ENCODE assay signal across 19 cellular contexts in genomic region chr5:76545184-76545583, GRCh38.
DNase-seq lines count a peak whose midpoint lies in the region; ATAC-seq, FAIRE-seq and TF ChIP-seq lines count a peak whose summit lies in the region.
"Had no signal": no experiment of that assay in that cellular context is flagged by ENCODE, and none has a peak within 500 bp of the region (broad histone marks: within the 10 kb centered on the region; RNA-seq: fewer than 3 reads in every experiment).

No MANE protein-coding gene starts in this region.

- TF ChIP-seq RAD21 in liver (IDR thresholded peaks at IDR 0.05) = peak in 1 of 2 donors; percentile 5

- DNase-seq in right lobe of liver (no peak), GM12891 (ENCODE audit: insufficient read length, low spot score) (no peak), NCI-H1694 (lab: John Stamatoyannopoulos, UW) (no peak), Kasumi-1 (lab: John Stamatoyannopoulos, UW) (no peak), NCI-H1436 treated with DMSO at 0.1 percent for 48 hours (lab: John Stamatoyannopoulos, UW) (no peak)
- DNase-seq: DMS53, GDM1, NCI-H1092 treated with DMSO at 0.1 percent for 48 hours, NCI-H146, NCI-H2081, NCI-H2171, NCI-H524 treated with DMSO at 0.1 percent for 48 hours, NCI-H82, Peyer's patch had no signal

- no peaks in the 10 kb centered on the region for H3K27me3 Mint-ChIP-seq in activated T-helper 17 cell treated with anti-CD3 and anti-CD28 coated beads, Interleukin-2, amount 50 U/mL, for 72 hours

- peak overlapping the region; percentile 79 for H3K4me3 Mint-ChIP-seq in activated T-helper 17 cell treated with anti-CD3 and anti-CD28 coated beads, Interleukin-2, amount 50 U/mL, for 72 hours
- H3K4me3 Mint-ChIP-seq: GM23338 had no signal

- H3K27ac ChIP-seq in liver (ENCODE audit: low read depth in 1 of 2, low read length in 2 of 2) (no peak overlapping the region), right lobe of liver (no peak overlapping the region)

- H3K4me1 ChIP-seq in liver (ENCODE audit: control insufficient read depth in 4 of 4, insufficient read depth in 4 of 4, low read length in 3 of 4) (peaks cover 5 to 70% (median 50%) of the 10 kb centered on the region in 4 donors), right lobe of liver (peaks cover 3 to 70% (median 33%) of the 10 kb centered on the region in 4 donors)
- H3K4me1 ChIP-seq: HAP-1 had no signal

- intact Hi-C loops in right lobe of liver (cut with DNase I) = loop anchor here (10.0 kb wide), 1 partner anchor 140 kb away; the partner anchor contains the start of gene IQGAP2 (in 2 of the 2)

- peak overlapping the region; percentile 97 for H3K27ac Mint-ChIP-seq in activated T-helper 17 cell treated with anti-CD3 and anti-CD28 coated beads, Interleukin-2, amount 50 U/mL, for 72 hours
- H3K27ac Mint-ChIP-seq: GM23338 had no signal

- no peak for ATAC-seq in right lobe of liver
- ATAC-seq in activated T-helper 17 cell treated with anti-CD3 and anti-CD28 coated beads, Interleukin-2, amount 50 U/mL, for 72 hours (replicated peaks) = no peak
- ATAC-seq: GM23338 had no signal

- TF ChIP-seq POLR2A in right lobe of liver (IDR thresholded peaks at IDR 0.05) = no peak
- no peak for TF ChIP-seq POLR2A in GM12891 (IDR thresholded peaks at IDR 0.05; ENCODE audit: low read depth, low read length)

- H3K4me3 ChIP-seq in liver (ENCODE audit: low read depth in 1 of 3, low read length in 3 of 3) (no peak overlapping the region), right lobe of liver (no peak overlapping the region)
- H3K4me3 ChIP-seq: GM23338, HAP-1, Peyer's patch had no signal

- no peak overlapping the region for H3K9ac ChIP-seq in liver (ENCODE audit: low read depth in 1 of 2, low read length in 2 of 2)

- 44% methylated on average over 4 of the region's 4 CpGs for WGBS in liver
- WGBS in right lobe of liver (ENCODE audit: insufficient coverage, low coverage, low lambda C conversion rate, missing lambda C conversion rate) = 38% methylated on average over 4 of the region's 4 CpGs

- peaks cover 65% of the 10 kb centered on the region for H3K4me1 Mint-ChIP-seq in activated T-helper 17 cell treated with anti-CD3 and anti-CD28 coated beads, Interleukin-2, amount 50 U/mL, for 72 hours

- H3K36me3 ChIP-seq in liver (ENCODE audit: control insufficient read depth in 4 of 4, insufficient read depth in 3 of 4, low read depth in 1 of 4, low read length in 3 of 4) = no peaks in the 10 kb centered on the region
- H3K36me3 ChIP-seq in right lobe of liver = no peaks in the 10 kb centered on the region
- H3K36me3 ChIP-seq: HAP-1, Peyer's patch had no signal

- no peak for TF ChIP-seq CTCF in liver (IDR thresholded peaks at IDR 0.05; ENCODE audit: low read depth, low read length, missing input control)
- TF ChIP-seq CTCF in right lobe of liver (IDR thresholded peaks at IDR 0.05) = no peak

- no peaks in the 10 kb centered on the region for H3K9me3 Mint-ChIP-seq in activated T-helper 17 cell treated with anti-CD3 and anti-CD28 coated beads, Interleukin-2, amount 50 U/mL, for 72 hours

- peaks cover 17% of the 10 kb centered on the region for H3K36me3 Mint-ChIP-seq in activated T-helper 17 cell treated with anti-CD3 and anti-CD28 coated beads, Interleukin-2, amount 50 U/mL, for 72 hours (ENCODE audit: low read depth)

- H3K9me3 ChIP-seq in liver (ENCODE audit: control insufficient read depth in 4 of 4, low read length in 3 of 4) (no peaks in the 10 kb centered on the region), right lobe of liver (no peaks in the 10 kb centered on the region)
- H3K9me3 ChIP-seq: HAP-1, Peyer's patch had no signal

- peak; percentile 47 for FAIRE-seq in GM12891 (lab: Jason Lieb, UNC)
- FAIRE-seq: D721Med had no signal

- H3K27me3 ChIP-seq in liver (ENCODE audit: control insufficient read depth in 4 of 4, insufficient read depth in 4 of 4, low read length in 3 of 4) (no peaks in the 10 kb centered on the region), right lobe of liver (no peaks in the 10 kb centered on the region)
- H3K27me3 ChIP-seq: Peyer's patch had no signal

TF ChIP-seq in liver, 16 proteins besides CTCF, POLR2A, EP300 and RAD21:
- TF ChIP-seq RXRA (IDR thresholded peaks at IDR 0.05) = peak; percentile 11 to 20
- TF ChIP-seq ATF3 (IDR thresholded peaks at IDR 0.05) = no peak
- no peak for TF ChIP-seq EGR1 (IDR thresholded peaks at IDR 0.05; ENCODE audit: low read depth in 2 of 2)
- no peak for TF ChIP-seq YY1 (IDR thresholded peaks at IDR 0.05)
- peak; percentile 33 for TF ChIP-seq NR2F2 (IDR thresholded peaks at IDR 0.05)
- peak; percentile 80 to 85 for TF ChIP-seq HNF4A (conservative IDR thresholded peaks at IDR 0.05)
- no peak for TF ChIP-seq HNF4G (IDR thresholded peaks at IDR 0.05)
- no peak for TF ChIP-seq ZBTB33 (IDR thresholded peaks at IDR 0.05)
- no peak for TF ChIP-seq FOXA1 (IDR thresholded peaks at IDR 0.05)

TF ChIP-seq in GM12891, 5 proteins besides CTCF, POLR2A, EP300 and RAD21:
- TF ChIP-seq POU2F2 (IDR thresholded peaks at IDR 0.05; ENCODE audit: low read depth, low read length) (no peak), PAX5 (IDR thresholded peaks at IDR 0.05; ENCODE audit: insufficient read depth, low read length, severe bottlenecking) (no peak), POLR2AphosphoS5 (IDR thresholded peaks at IDR 0.05; ENCODE audit: low read depth, low read length) (no peak), TAF1 (IDR thresholded peaks at IDR 0.05; ENCODE audit: low read depth, low read length) (no peak), SPI1 (IDR thresholded peaks at IDR 0.05; ENCODE audit: low read depth, low read length) (no peak)
